20 cellular contexts compared by ENCODE assay signal in the genomic region with DNA sequence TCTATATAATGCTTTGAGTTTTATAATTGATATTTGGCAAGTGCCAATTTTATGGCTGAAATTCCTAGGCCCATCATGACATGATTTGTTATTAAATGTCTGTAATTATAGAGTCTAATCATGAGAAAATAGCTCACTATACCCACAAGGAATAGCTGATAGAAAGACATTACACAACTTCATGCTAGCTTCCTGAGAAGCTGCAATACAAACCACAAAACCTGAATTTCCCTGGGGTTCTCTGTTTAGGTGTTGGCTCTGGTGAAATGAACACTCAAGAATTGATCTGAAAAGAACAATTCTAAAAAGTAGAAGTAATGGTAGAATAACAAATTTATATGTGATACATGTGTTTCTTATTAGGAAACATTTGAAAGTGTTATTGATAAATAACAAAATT.
"Had no signal": no experiment of that assay in that cellular context is flagged by ENCODE, and none has a peak within 500 bp of the region (broad histone marks: within the 10 kb centered on the region; RNA-seq: fewer than 3 reads in every experiment).

No MANE protein-coding gene starts in this region.

- DNase-seq: activated CD4-positive, alpha-beta memory T cell treated with anti-CD3 and anti-CD28 coated beads, Interleukin-2, amount 10 ng/mL, durations not matched to agents 7 days and 5 days; activated CD4-positive, alpha-beta T cell treated with anti-CD3 and anti-CD28 coated beads for 1 hour; activated CD4-positive, alpha-beta T cell treated with anti-CD3 and anti-CD28 coated beads, Interleukin-2, amount 10 ng/mL, durations not matched to agents 7 days and 5 days; activated naive CD8-positive, alpha-beta T cell treated with anti-CD3 and anti-CD28 coated beads, Interleukin-2, amount 50 U/mL, for 24 hours; activated T-cell treated with anti-CD3 and anti-CD28 coated beads, Interleukin-2, amount 50 U/mL, for 4 hours; dorsolateral prefrontal cortex; effector memory CD4-positive, alpha-beta T cell; hippocampal formation; immature natural killer cell; midbrain; naive thymus-derived CD4-positive, alpha-beta T cell; pancreas; spleen; stimulated activated CD4-positive, alpha-beta T cell treated with anti-CD3 and anti-CD28 coated beads, Interleukin-2, amount 100 ng/mL, for 48 hours; stimulated activated naive CD4-positive, alpha-beta T cell treated with Interleukin-2 at 50 U/mL for 16 hours; T-helper 2 cell had no signal

- H3K27ac ChIP-seq: coronary artery, dorsolateral prefrontal cortex, gastroesophageal sphincter, pancreas, prostate gland had no signal

- H3K4me1 ChIP-seq: prostate gland had no signal

- H3K27me3 ChIP-seq: dorsolateral prefrontal cortex, gastroesophageal sphincter, pancreas, spleen, tibial nerve had no signal

- H3K36me3 ChIP-seq: gastroesophageal sphincter, pancreas, prostate gland, spleen, tibial nerve had no signal

- H3K4me3 ChIP-seq: coronary artery, dorsolateral prefrontal cortex, gastroesophageal sphincter, pancreas, prostate gland, spleen, tibial nerve had no signal

- H3K9me3 ChIP-seq: gastroesophageal sphincter, pancreas, prostate gland, spleen, tibial nerve had no signal
